13 cellular contexts compared by ENCODE assay signal in genomic region chr10:91022924-91023707, GRCh38.
DNase-seq lines count a peak whose midpoint lies in the region; ATAC-seq and TF ChIP-seq lines count a peak whose summit lies in the region.
"Had no signal": no experiment of that assay in that cellular context is flagged by ENCODE, and none has a peak within 500 bp of the region (broad histone marks: within the 10 kb centered on the region; RNA-seq: fewer than 3 reads in every experiment).

No MANE protein-coding gene starts in this region.

- H2AFZ ChIP-seq in PC-3 (ENCODE audit: low read length), result no peak overlapping the region

- intact Hi-C loops in left cardiac atrium (cut with DNase I) (no loop called here), gastrocnemius medialis (cut with DNase I; ENCODE audit: low total_unique reads) (no loop called here), PC-3 (cut with micrococcal nuclease) (no loop called here)

- CTCF ChIA-PET in PC-3 (lab: Charles Lee), result no interaction called here

- DNase-seq in cardiac fibroblast (ENCODE audit: low read depth in 2 of 2) (peak; percentile 18 to 70), left cardiac atrium (no peak), nucleus accumbens (lab: John Stamatoyannopoulos, UW) (peak in 50 of 56 donors; percentile 19 to 82 (median 56)), gastrocnemius medialis (no peak), PC-3 (no peak), glomerular visceral epithelial cell (ENCODE audit: extremely low spot score) (no peak)
- DNase-seq: activated T-cell treated with anti-CD3 and anti-CD28 coated beads, Interleukin-2, amount 50 U/mL, for 72 hours; CD4-positive, alpha-beta memory T cell; pancreas; stimulated activated CD4-positive, alpha-beta T cell treated with anti-CD3 and anti-CD28 coated beads, Interleukin-4, amount 100 ng/mL, for 24 hours; stimulated activated naive CD8-positive, alpha-beta T cell treated with anti-CD3 and anti-CD28 coated beads, Interleukin-15, Interleukin-2, amounts not matched to agents 100 U/mL and 50 U/mL, for 24 hours had no signal

- H3K27ac ChIP-seq in gastrocnemius medialis, result peak overlapping the region in 2 of 4 donors; percentile 7 to 15
- H3K27ac ChIP-seq in PC-3 (ENCODE audit: low read length), result no peak overlapping the region
- H3K27ac ChIP-seq: pancreas had no signal

- H3K4me1 ChIP-seq in gastrocnemius medialis (peaks cover 17 to 22% of the 10 kb centered on the region in 2 donors), PC-3 (ENCODE audit: insufficient read depth, low read length) (no peaks in the 10 kb centered on the region)
- H3K4me1 ChIP-seq: pancreas had no signal

- no peaks in the 10 kb centered on the region for H3K27me3 ChIP-seq in gastrocnemius medialis
- H3K27me3 ChIP-seq in PC-3 (ENCODE audit: low read length), result peaks cover 14% of the 10 kb centered on the region
- H3K27me3 ChIP-seq: pancreas had no signal

- TF ChIP-seq CTCF in cardiac fibroblast (IDR thresholded peaks at IDR 0.05; ENCODE audit: low read depth, low read length), result no peak
- no peak for TF ChIP-seq CTCF in gastrocnemius medialis (IDR thresholded peaks at IDR 0.05 in 4 of 5, conservative IDR thresholded peaks at IDR 0.05 in 1 of 5)
- no peak for TF ChIP-seq CTCF in PC-3 (conservative IDR thresholded peaks at IDR 0.05; ENCODE audit: low read depth, low read length)

- no peak overlapping the region for H3K4me3 ChIP-seq in cardiac fibroblast (replicated peaks in 1 of 2; ENCODE audit: low read depth in 2 of 2, low read length in 2 of 2)
- H3K4me3 ChIP-seq in gastrocnemius medialis, result no peak overlapping the region
- no peak overlapping the region for H3K4me3 ChIP-seq in PC-3 (ENCODE audit: low read length)
- H3K4me3 ChIP-seq: pancreas had no signal

- ATAC-seq in left cardiac atrium (peak; percentile 76 to 83), HG02884 (IDR thresholded peaks at IDR 0.05; ENCODE audit: unreplicated experiment) (no peak), gastrocnemius medialis (no peak), PC-3 (no peak)
- ATAC-seq: activated T-cell treated with anti-CD3 and anti-CD28 coated beads, Interleukin-2, amount 50 U/mL, for 72 hours; esophagus mucosa; pancreas; stimulated activated naive CD8-positive, alpha-beta T cell treated with anti-CD3 and anti-CD28 coated beads, Interleukin-15, Interleukin-2, amounts not matched to agents 100 U/mL and 50 U/mL, for 24 hours had no signal

- no peaks in the 10 kb centered on the region for H3K79me2 ChIP-seq in PC-3 (ENCODE audit: low read length)

- no peak for TF ChIP-seq POLR2A in gastrocnemius medialis (IDR thresholded peaks at IDR 0.05)

- H4K20me1 ChIP-seq in PC-3 (ENCODE audit: low read length), result no peaks in the 10 kb centered on the region

- H3K9me3 ChIP-seq in gastrocnemius medialis, result no peaks in the 10 kb centered on the region
- H3K9me3 ChIP-seq in PC-3 (ENCODE audit: low read length), result no peaks in the 10 kb centered on the region
- H3K9me3 ChIP-seq: pancreas had no signal

- no peaks in the 10 kb centered on the region for H3F3A ChIP-seq in PC-3 (ENCODE audit: low read length, unreplicated experiment)

- no peak overlapping the region for H3K4me2 ChIP-seq in PC-3 (ENCODE audit: low read length)

- H3K36me3 ChIP-seq in gastrocnemius medialis (no peaks in the 10 kb centered on the region), PC-3 (ENCODE audit: low read depth, low read length) (no peaks in the 10 kb centered on the region)
- H3K36me3 ChIP-seq: pancreas had no signal

- no peak overlapping the region for H3K9ac ChIP-seq in PC-3 (ENCODE audit: low read length)

- in situ Hi-C loops in gastrocnemius medialis (cut with MboI; ENCODE audit: low sequenced_read_pairs in 4 of 4), result no loop called here

- POLR2A ChIA-PET in PC-3 (lab: Charles Lee; ENCODE audit: unreplicated experiment), result no interaction called here

- BruUV-seq in PC-3 (replicated peaks; lab: Mats Ljungman, UMichigan), result no TSS peak

- H3K9me2 ChIP-seq in PC-3 (replicated peaks; ENCODE audit: low read length), result no peaks in the 10 kb centered on the region

Comparison
In these comparisons a context has a peak if more than half of its experiments do, and no peak if none do; other contexts are left out.
1. DNase-seq: peak in cardiac fibroblast (2 of 2) and nucleus accumbens (50 of 56); none in left cardiac atrium (single experiment), gastrocnemius medialis (0 of 2), PC-3 (single experiment) and glomerular visceral epithelial cell (single experiment).
2. ATAC-seq: peak in left cardiac atrium (2 of 2); none in HG02884 (single experiment), gastrocnemius medialis (0 of 2) and PC-3 (single experiment).